ENCODE assay signal across 8 cellular contexts in the genomic region with DNA sequence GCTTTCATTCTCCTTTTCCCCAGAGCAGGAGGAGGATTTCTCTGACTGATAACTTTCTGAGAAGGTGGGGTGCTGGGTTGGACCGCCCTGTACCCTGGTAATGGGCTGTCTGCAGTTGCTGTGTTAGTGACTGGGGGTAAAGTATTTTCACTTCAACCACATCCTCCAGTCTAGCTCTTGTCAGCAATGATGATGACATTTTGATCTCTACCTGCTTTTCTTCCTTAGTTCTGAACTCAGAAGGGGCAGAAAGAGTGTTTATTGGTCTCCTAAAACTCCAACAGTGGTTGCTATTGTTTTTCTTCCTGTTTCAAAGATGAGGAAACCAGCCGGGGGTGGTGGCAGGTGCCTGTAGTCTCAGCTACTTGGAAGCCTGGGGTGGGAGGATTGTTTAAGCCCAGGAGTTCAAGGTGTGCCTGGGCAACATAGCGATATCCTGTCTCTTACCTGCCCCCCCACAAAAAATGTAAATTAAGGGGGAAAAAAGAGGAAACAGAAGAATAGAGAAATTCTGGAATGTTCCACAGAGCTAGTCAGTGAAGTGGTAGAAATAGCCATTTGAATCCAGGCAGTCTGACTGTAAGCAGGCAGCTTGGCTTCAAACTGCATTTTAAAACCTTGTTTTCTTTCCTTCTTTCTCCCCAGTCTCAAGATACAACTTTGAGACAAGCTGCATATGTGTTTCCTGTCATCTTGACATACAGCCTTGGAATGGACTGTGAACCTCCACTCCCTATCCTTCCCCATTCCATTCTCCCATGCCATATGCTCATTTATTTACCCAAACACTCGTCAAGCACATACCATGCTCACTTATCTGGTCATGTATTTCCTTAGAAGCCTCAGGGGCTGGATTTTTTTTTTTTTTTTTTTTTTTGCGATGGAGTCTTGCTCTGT. TPM values are rescaled to one million over a fixed set of nuclear protein-coding genes. Genes with fewer than 3 reads are reported as not detected.
DNase-seq lines count a peak whose midpoint lies in the region; ATAC-seq and TF ChIP-seq lines count a peak whose summit lies in the region.

No MANE protein-coding gene starts in this region.

- H2AFZ ChIP-seq in IMR-90 (replicated peaks; ENCODE audit: low read length, poor library complexity) = peak overlapping the region; percentile 77

- peak overlapping the region; percentile 77 for H4K8ac ChIP-seq in IMR-90 (ENCODE audit: low read depth in 2 of 2, low read length in 2 of 2)

- H3K9me3 ChIP-seq in IMR-90 (ENCODE audit: control insufficient read depth, insufficient read depth, low read length) = no peaks in the 10 kb centered on the region

- intact Hi-C loops in IMR-90 (cut with micrococcal nuclease) = no loop called here
- intact Hi-C loops in activated CD4-positive, alpha-beta memory T cell treated with anti-CD3 and anti-CD28 coated beads for 36 hours (cut with micrococcal nuclease) = loop anchor here (1.0 to 10.0 kb wide), 8 partner anchors 10 to 1724 kb away; a partner anchor contains a TSS

- no peaks in the 10 kb centered on the region for H3K27me3 Mint-ChIP-seq in activated CD4-positive, alpha-beta memory T cell treated with anti-CD3 and anti-CD28 coated beads for 36 hours

- H3K14ac ChIP-seq in IMR-90 (replicated peaks; ENCODE audit: low read depth, low read length) = peak overlapping the region; percentile 64; the same call in 1 of the 2 replicates

- H3K79me1 ChIP-seq in IMR-90 (ENCODE audit: low read depth in 1 of 2, low read length in 2 of 2) = peaks cover 3 to 11% of the 10 kb centered on the region in 2 experiments; a peak in 2 of 4 replicates

- H2BK120ac ChIP-seq in IMR-90 (ENCODE audit: low read depth, low read length) = peak overlapping the region; percentile 48

- H3K9me1 ChIP-seq in IMR-90 (ENCODE audit: insufficient read depth, low read length) = peaks cover 6% of the 10 kb centered on the region; the same call in 1 of the 2 replicates

- no peak for TF ChIP-seq RAD21 in IMR-90 (IDR thresholded peaks at IDR 0.05; ENCODE audit: low read length)

- peak overlapping the region; percentile 100 for H3K27ac Mint-ChIP-seq in activated CD4-positive, alpha-beta memory T cell treated with anti-CD3 and anti-CD28 coated beads for 36 hours

- peaks cover 7% of the 10 kb centered on the region for H3K4me1 ChIP-seq in IMR-90 (ENCODE audit: control insufficient read depth, insufficient read depth, low read length)

- peak overlapping the region; percentile 83 for H4K5ac ChIP-seq in IMR-90 (ENCODE audit: low read depth, low read length)

- H4K91ac ChIP-seq in IMR-90 (ENCODE audit: insufficient read depth, low read depth, low read length) = peak overlapping the region; percentile 58; the same call in 1 of the 2 replicates

- H3K4ac ChIP-seq in IMR-90 (ENCODE audit: low read depth, low read length) = peak overlapping the region; percentile 76

- TF ChIP-seq CTCF in AG10803 (conservative IDR thresholded peaks at IDR 0.05; ENCODE audit: low read length) (no peak), IMR-90 (conservative IDR thresholded peaks at IDR 0.05; ENCODE audit: low read depth, low read length) (no peak)

- H3K18ac ChIP-seq in IMR-90 (ENCODE audit: low read depth, low read length) = peak overlapping the region; percentile 65

- H3K36me3 Mint-ChIP-seq in activated CD4-positive, alpha-beta memory T cell treated with anti-CD3 and anti-CD28 coated beads for 36 hours = peaks cover 10% of the 10 kb centered on the region

- no peaks in the 10 kb centered on the region for H3K9me3 Mint-ChIP-seq in activated CD4-positive, alpha-beta memory T cell treated with anti-CD3 and anti-CD28 coated beads for 36 hours

- TF ChIP-seq POLR2A in IMR-90 (IDR thresholded peaks at IDR 0.05; ENCODE audit: low read depth, low read length) = no peak

- H2AK9ac ChIP-seq in IMR-90 (replicated peaks; ENCODE audit: low read depth, low read length, poor library complexity) = peak overlapping the region; percentile 65

- ATAC-seq in GM19351 (IDR thresholded peaks at IDR 0.05; ENCODE audit: unreplicated experiment) = peak; percentile 46
- ATAC-seq in IMR-90 (ENCODE audit: low read depth) = peak; percentile 58

- no peaks in the 10 kb centered on the region for H3K36me3 ChIP-seq in IMR-90 (ENCODE audit: control insufficient read depth, insufficient read depth, low read length)

- H4K20me1 ChIP-seq in IMR-90 (ENCODE audit: insufficient read depth, low read length) = peaks cover 3% of the 10 kb centered on the region

- no peaks in the 10 kb centered on the region for H3K27me3 ChIP-seq in IMR-90 (ENCODE audit: control insufficient read depth, insufficient read depth, low read length)

- H3K4me2 ChIP-seq in IMR-90 (ENCODE audit: low read depth, low read length) = peak overlapping the region; percentile 66

- CTCF ChIA-PET in IMR-90 (lab: Yijun Ruan, JAX) = interaction anchor here (0.6 to 1.5 kb wide), 3 partner anchors 10 to 365 kb away, joined by 3 to 14 read pairs (median 4); no protein-coding TSS in a partner anchor
- CTCF ChIA-PET in activated CD4-positive, alpha-beta memory T cell treated with anti-CD3 and anti-CD28 coated beads for 36 hours (lab: Charles Lee) = interaction anchor here (0.6 to 6.4 kb wide), 5 partner anchors 10 to 56 kb away, joined by 3 to 69 read pairs (median 6); no protein-coding TSS in a partner anchor

- dilution Hi-C loops in IMR-90 (cut with HindIII; ENCODE audit: low sequenced_read_pairs, unreplicated experiment) = no loop called here

- H3K4me3 ChIP-seq in AG10803 (ENCODE audit: low read length) (no peak overlapping the region), IMR-90 (ENCODE audit: insufficient read depth, low read depth, low read length) (no peak overlapping the region)

- H3K4me3 Mint-ChIP-seq in activated CD4-positive, alpha-beta memory T cell treated with anti-CD3 and anti-CD28 coated beads for 36 hours = peak overlapping the region; percentile 64

- POLR2A ChIA-PET in IMR-90 (lab: Charles Lee; ENCODE audit: unreplicated experiment) = no interaction called here
- POLR2A ChIA-PET in activated CD4-positive, alpha-beta memory T cell treated with anti-CD3 and anti-CD28 coated beads for 36 hours (lab: Charles Lee) = interaction anchor here (0.6 to 1.8 kb wide), 8 partner anchors 10 to 717 kb away, joined by 3 to 6 read pairs (median 4); a partner anchor contains a TSS

- peak overlapping the region; percentile 91 for H2BK5ac ChIP-seq in IMR-90 (ENCODE audit: low read depth, low read length, poor library complexity, severe bottlenecking)

- peak overlapping the region; percentile 83; the same call in 2 of the 3 replicates for H2BK15ac ChIP-seq in IMR-90 (ENCODE audit: low read depth, low read length)

- no peak overlapping the region for H3K56ac ChIP-seq in IMR-90 (ENCODE audit: extremely low read depth, insufficient read depth, low read length)

- peak overlapping the region; percentile 4; the same call in 1 of the 2 replicates for H3K23ac ChIP-seq in IMR-90 (ENCODE audit: low read depth, low read length)

- peak overlapping the region; percentile 40 for H3K9ac ChIP-seq in IMR-90 (ENCODE audit: low read depth, low read length)

- H3K4me1 Mint-ChIP-seq in activated CD4-positive, alpha-beta memory T cell treated with anti-CD3 and anti-CD28 coated beads for 36 hours (ENCODE audit: low read depth) = peaks cover 36% of the 10 kb centered on the region

- BruUV-seq in IMR-90 (replicated peaks; lab: Mats Ljungman, UMichigan) = no TSS peak

- in situ Hi-C loops in IMR-90 (cut with MboI; ENCODE audit: low sequenced_read_pairs) = no loop called here

- H3K27ac ChIP-seq in IMR-90 (ENCODE audit: insufficient read depth, low read length) = peak overlapping the region; percentile 74; the same call in 1 of the 2 replicates

- H2BK20ac ChIP-seq in IMR-90 (ENCODE audit: low read depth, low read length) = peak overlapping the region; percentile 45

- WGBS in IMR-90 (ENCODE audit: extremely low coverage in 2 of 2, insufficient read length in 1 of 2), 2 experiments = no CpG with 5 or more reads among the region's 5 CpGs

- H2AK5ac ChIP-seq in IMR-90 (ENCODE audit: low read depth, low read length) = 0 out of 2 replicates have a peak overlapping the region, but pooled peaks have one; percentile 23

- DNase-seq in AG10803 (ENCODE audit: low read depth) (peak; percentile 90), IMR-90 (peak; percentile 90), fibroblast of gingiva (ENCODE audit: low read depth) (peak; percentile 31), HUDEP-2 (lab: John Stamatoyannopoulos, UW; ENCODE audit: unreplicated experiment in 76 of 76) (no peak), NCI-H2107 treated with DMSO at 0.1 percent for 48 hours (lab: John Stamatoyannopoulos, UW; ENCODE audit: unreplicated experiment) (no peak)
- peak; percentile 76 for DNase-seq in activated CD4-positive, alpha-beta memory T cell treated with anti-CD3 and anti-CD28 coated beads for 36 hours
- peak; percentile 32 to 53 for DNase-seq in stimulated activated CD8-positive, alpha-beta memory T cell treated with anti-CD3 and anti-CD28 coated beads, Interleukin-7, amount 100 ng/mL, for 48 hours (ENCODE audit: extremely low read depth in 1 of 2, low read depth in 1 of 2)

TF ChIP-seq in IMR-90, 13 proteins besides CTCF, POLR2A, EP300 and RAD21:
- no peak for TF ChIP-seq MAZ (IDR thresholded peaks at IDR 0.05; ENCODE audit: borderline replicate concordance, low read depth, low read length)
- no peak for TF ChIP-seq MXI1 (IDR thresholded peaks at IDR 0.05; ENCODE audit: borderline replicate concordance, low read depth, low read length)
- TF ChIP-seq SMC3 (IDR thresholded peaks at IDR 0.05; ENCODE audit: low read depth, low read length) = no peak
- TF ChIP-seq BHLHE40 (IDR thresholded peaks at IDR 0.05; ENCODE audit: low read depth, low read length) = no peak
- no peak for TF ChIP-seq FOS (IDR thresholded peaks at IDR 0.05; ENCODE audit: low read depth, low read length)
- TF ChIP-seq RCOR1 (IDR thresholded peaks at IDR 0.05; ENCODE audit: insufficient replicate concordance, low read length) = no peak
- TF ChIP-seq, protein P1, sequence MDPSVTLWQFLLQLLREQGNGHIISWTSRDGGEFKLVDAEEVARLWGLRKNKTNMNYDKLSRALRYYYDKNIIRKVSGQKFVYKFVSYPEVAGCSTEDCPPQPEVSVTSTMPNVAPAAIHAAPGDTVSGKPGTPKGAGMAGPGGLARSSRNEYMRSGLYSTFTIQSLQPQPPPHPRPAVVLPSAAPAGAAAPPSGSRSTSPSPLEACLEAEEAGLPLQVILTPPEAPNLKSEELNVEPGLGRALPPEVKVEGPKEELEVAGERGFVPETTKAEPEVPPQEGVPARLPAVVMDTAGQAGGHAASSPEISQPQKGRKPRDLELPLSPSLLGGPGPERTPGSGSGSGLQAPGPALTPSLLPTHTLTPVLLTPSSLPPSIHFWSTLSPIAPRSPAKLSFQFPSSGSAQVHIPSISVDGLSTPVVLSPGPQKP (IDR thresholded peaks at IDR 0.05; ENCODE audit: borderline replicate concordance, low read depth, low read length) = no peak
- no peak for TF ChIP-seq CEBPB (IDR thresholded peaks at IDR 0.05; ENCODE audit: low read depth, low read length)
TF ChIP-seq in IMR-90: peak in this region for 0.

RNA-seq across cellular contexts. Expression of a gene that starts 3.3 kb away (rescaled TPM):
- total RNA-seq in IMR-90 (2012; rRNA removed) = 14.0 and 19.4 TPM in 2 replicates
- 10.5 and 10.8 TPM in 2 replicates for polyA plus RNA-seq in IMR-90 (2012; rRNA removed)
- polyA plus RNA-seq in IMR-90 (2012; cell fraction: cytosol; rRNA removed) = 3.9 and 4.9 TPM in 2 replicates
- 23.0 and 49.2 TPM in 2 replicates for polyA plus RNA-seq in IMR-90 (2012; cell fraction: nucleus; rRNA removed; ENCODE audit: low replicate concordance)
- total RNA-seq in activated CD4-positive, alpha-beta memory T cell treated with anti-CD3 and anti-CD28 coated beads for 36 hours = 10 to 100 TPM; 50.8 to 56.8 TPM

Comparison
In these comparisons a context has a peak if more than half of its experiments do, and no peak if none do; other contexts are left out.
1. DNase-seq: peak in AG10803 (single experiment), IMR-90 (single experiment), activated CD4-positive, alpha-beta memory T cell treated with anti-CD3 and anti-CD28 coated beads for 36 hours (single experiment), fibroblast of gingiva (single experiment) and stimulated activated CD8-positive, alpha-beta memory T cell treated with anti-CD3 and anti-CD28 coated beads, Interleukin-7, amount 100 ng/mL, for 48 hours (2 of 2); none in HUDEP-2 (0 of 76) and NCI-H2107 treated with DMSO at 0.1 percent for 48 hours (single experiment).